10 cellular contexts compared by ENCODE assay signal in genomic region chr21:43311303-43311817, GRCh38.
DNase-seq lines count a peak whose midpoint lies in the region; ATAC-seq and TF ChIP-seq lines count a peak whose summit lies in the region.
"Had no signal": no experiment of that assay in that cellular context is flagged by ENCODE, and none has a peak within 500 bp of the region (broad histone marks: within the 10 kb centered on the region; RNA-seq: fewer than 3 reads in every experiment).

No MANE protein-coding gene starts in this region.

- H3K36me3 Mint-ChIP-seq in nephron (ENCODE audit: low read depth), result no peaks in the 10 kb centered on the region

- no peaks in the 10 kb centered on the region for H3K9me3 Mint-ChIP-seq in nephron

- H3K4me3 Mint-ChIP-seq in nephron, result no peak overlapping the region

- peaks cover 41% of the 10 kb centered on the region for H3K4me1 Mint-ChIP-seq in nephron

- peak overlapping the region in 2 of 3 experiments; percentile 12 to 18 for H3K27ac Mint-ChIP-seq in nephron

- peak; percentile 59 for DNase-seq in HuH-7.5 (ENCODE audit: low spot score)
- DNase-seq in NCI-H2029 treated with DMSO at 0.1 percent for 48 hours (lab: John Stamatoyannopoulos, UW), result peak; percentile 83
- peak; percentile 84 for DNase-seq in SHP77 treated with DMSO at 0.1 percent for 48 hours (lab: John Stamatoyannopoulos, UW)
- no peak for DNase-seq in C1 segment of cervical spinal cord (lab: John Stamatoyannopoulos, UW)
- DNase-seq in activated CD4-positive, CD25-positive, alpha-beta regulatory T cell (lab: John Stamatoyannopoulos, UW), result no peak
- DNase-seq: activated CD4-positive, alpha-beta T cell treated with anti-CD3 and anti-CD28 coated beads, Interleukin-2, amount 50 U/mL, for 4 hours; hypothalamus; KG1 had no signal

- ATAC-seq in HG02938 (IDR thresholded peaks at IDR 0.05; ENCODE audit: unreplicated experiment), result no peak

- no peaks in the 10 kb centered on the region for H3K27me3 Mint-ChIP-seq in nephron (ENCODE audit: low read depth)

- no peak for TF ChIP-seq CTCF in nephron (IDR thresholded peaks at IDR 0.05; ENCODE audit: unreplicated experiment in 3 of 3)

Comparison
In these comparisons a context has a peak if more than half of its experiments do, and no peak if none do; other contexts are left out.
1. DNase-seq: peak in HuH-7.5 (single experiment), NCI-H2029 treated with DMSO at 0.1 percent for 48 hours (single experiment) and SHP77 treated with DMSO at 0.1 percent for 48 hours (single experiment); none in C1 segment of cervical spinal cord (0 of 14) and activated CD4-positive, CD25-positive, alpha-beta regulatory T cell (0 of 4).